1 cellular context compared by ENCODE assay signal in genomic region chr5:74684900-74685851, GRCh38.
TF ChIP-seq lines count a peak whose summit lies in the region.

TSS of gene HEXB (plus strand) at chr5:74685233. CDS start at chr5:74685261, 28 bp downstream.

TF ChIP-seq in HepG2, 621 proteins besides CTCF, POLR2A, EP300 and RAD21 (continued from another document and continues in another):
- TF ChIP-seq, protein P1, sequence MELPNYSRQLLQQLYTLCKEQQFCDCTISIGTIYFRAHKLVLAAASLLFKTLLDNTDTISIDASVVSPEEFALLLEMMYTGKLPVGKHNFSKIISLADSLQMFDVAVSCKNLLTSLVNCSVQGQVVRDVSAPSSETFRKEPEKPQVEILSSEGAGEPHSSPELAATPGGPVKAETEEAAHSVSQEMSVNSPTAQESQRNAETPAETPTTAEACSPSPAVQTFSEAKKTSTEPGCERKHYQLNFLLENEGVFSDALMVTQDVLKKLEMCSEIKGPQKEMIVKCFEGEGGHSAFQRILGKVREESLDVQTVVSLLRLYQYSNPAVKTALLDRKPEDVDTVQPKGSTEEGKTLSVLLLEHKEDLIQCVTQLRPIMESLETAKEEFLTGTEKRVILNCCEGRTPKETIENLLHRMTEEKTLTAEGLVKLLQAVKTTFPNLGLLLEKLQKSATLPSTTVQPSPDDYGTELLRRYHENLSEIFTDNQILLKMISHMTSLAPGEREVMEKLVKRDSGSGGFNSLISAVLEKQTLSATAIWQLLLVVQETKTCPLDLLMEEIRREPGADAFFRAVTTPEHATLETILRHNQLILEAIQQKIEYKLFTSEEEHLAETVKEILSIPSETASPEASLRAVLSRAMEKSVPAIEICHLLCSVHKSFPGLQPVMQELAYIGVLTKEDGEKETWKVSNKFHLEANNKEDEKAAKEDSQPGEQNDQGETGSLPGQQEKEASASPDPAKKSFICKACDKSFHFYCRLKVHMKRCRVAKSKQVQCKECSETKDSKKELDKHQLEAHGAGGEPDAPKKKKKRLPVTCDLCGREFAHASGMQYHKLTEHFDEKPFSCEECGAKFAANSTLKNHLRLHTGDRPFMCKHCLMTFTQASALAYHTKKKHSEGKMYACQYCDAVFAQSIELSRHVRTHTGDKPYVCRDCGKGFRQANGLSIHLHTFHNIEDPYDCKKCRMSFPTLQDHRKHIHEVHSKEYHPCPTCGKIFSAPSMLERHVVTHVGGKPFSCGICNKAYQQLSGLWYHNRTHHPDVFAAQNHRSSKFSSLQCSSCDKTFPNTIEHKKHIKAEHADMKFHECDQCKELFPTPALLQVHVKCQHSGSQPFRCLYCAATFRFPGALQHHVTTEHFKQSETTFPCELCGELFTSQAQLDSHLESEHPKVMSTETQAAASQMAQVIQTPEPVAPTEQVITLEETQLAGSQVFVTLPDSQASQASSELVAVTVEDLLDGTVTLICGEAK (IDR thresholded peaks at IDR 0.05), result no peak
- TF ChIP-seq, protein P1 (CRISPR knock-in tag; IDR thresholded peaks at IDR 0.05), result peak; percentile 49
- TF ChIP-seq THAP7 (CRISPR knock-in tag; IDR thresholded peaks at IDR 0.05), result no peak
- no peak for TF ChIP-seq ZNF75D (CRISPR knock-in tag; IDR thresholded peaks at IDR 0.05; ENCODE audit: borderline replicate concordance)
- no peak for TF ChIP-seq MLLT10 (CRISPR knock-in tag; IDR thresholded peaks at IDR 0.05)
- TF ChIP-seq ZNF460 (CRISPR knock-in tag; IDR thresholded peaks at IDR 0.05; ENCODE audit: borderline replicate concordance), result peak; percentile 85
- TF ChIP-seq ZNF33A (CRISPR knock-in tag; IDR thresholded peaks at IDR 0.05; ENCODE audit: borderline replicate concordance), result 0 out of 2 replicates have a peak, but pooled peaks have one; percentile 24
- no peak for TF ChIP-seq ZNF282 (IDR thresholded peaks at IDR 0.05; ENCODE audit: partially characterized antibody)
- TF ChIP-seq ZNF598 (CRISPR knock-in tag; IDR thresholded peaks at IDR 0.05; ENCODE audit: borderline replicate concordance), result 0 out of 2 replicates have a peak, but pooled peaks have one; percentile 14
- TF ChIP-seq ZNF839 (CRISPR knock-in tag; IDR thresholded peaks at IDR 0.05; ENCODE audit: borderline replicate concordance), result 0 out of 2 replicates have a peak, but pooled peaks have one; percentile 67
- TF ChIP-seq SRSF1 (optimal IDR thresholded peaks at IDR 0.05; ENCODE audit: low read depth, low read length), result no peak
- TF ChIP-seq ZNF484 (CRISPR knock-in tag; IDR thresholded peaks at IDR 0.05; ENCODE audit: borderline replicate concordance, low read depth), result no peak
- TF ChIP-seq PRDM4 (CRISPR knock-in tag; IDR thresholded peaks at IDR 0.05; ENCODE audit: borderline replicate concordance), result no peak
- TF ChIP-seq GLMP (CRISPR knock-in tag; IDR thresholded peaks at IDR 0.05; ENCODE audit: borderline replicate concordance), result no peak
- peak; percentile 81; the same call in 1 of the 2 replicates for TF ChIP-seq KLF12 (CRISPR knock-in tag; IDR thresholded peaks at IDR 0.05; ENCODE audit: borderline replicate concordance)
- TF ChIP-seq ERF (CRISPR knock-in tag; IDR thresholded peaks at IDR 0.05), result peak; percentile 78
- peak; percentile 38; the same call in 1 of the 2 replicates for TF ChIP-seq BCL6 (CRISPR knock-in tag; IDR thresholded peaks at IDR 0.05)
- no peak for TF ChIP-seq KLF13 (CRISPR knock-in tag; IDR thresholded peaks at IDR 0.05)
- TF ChIP-seq KIAA2018 (CRISPR knock-in tag; IDR thresholded peaks at IDR 0.05; ENCODE audit: borderline replicate concordance), result no peak
- TF ChIP-seq, protein P2, sequence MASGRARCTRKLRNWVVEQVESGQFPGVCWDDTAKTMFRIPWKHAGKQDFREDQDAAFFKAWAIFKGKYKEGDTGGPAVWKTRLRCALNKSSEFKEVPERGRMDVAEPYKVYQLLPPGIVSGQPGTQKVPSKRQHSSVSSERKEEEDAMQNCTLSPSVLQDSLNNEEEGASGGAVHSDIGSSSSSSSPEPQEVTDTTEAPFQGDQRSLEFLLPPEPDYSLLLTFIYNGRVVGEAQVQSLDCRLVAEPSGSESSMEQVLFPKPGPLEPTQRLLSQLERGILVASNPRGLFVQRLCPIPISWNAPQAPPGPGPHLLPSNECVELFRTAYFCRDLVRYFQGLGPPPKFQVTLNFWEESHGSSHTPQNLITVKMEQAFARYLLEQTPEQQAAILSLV (CRISPR knock-in tag; IDR thresholded peaks at IDR 0.05; ENCODE audit: borderline replicate concordance), result peak; percentile 71; the same call in 1 of the 2 replicates
- peak; percentile 89; the same call in 1 of the 2 replicates for TF ChIP-seq ZNF430 (CRISPR knock-in tag; IDR thresholded peaks at IDR 0.05)
- peak; percentile 66; the same call in 1 of the 2 replicates for TF ChIP-seq PHF21A (CRISPR knock-in tag; IDR thresholded peaks at IDR 0.05)
- TF ChIP-seq NCOA1 (CRISPR knock-in tag; IDR thresholded peaks at IDR 0.05), result no peak
- 0 out of 2 replicates have a peak, but pooled peaks have one; percentile 17 for TF ChIP-seq ZNF264 (CRISPR knock-in tag; IDR thresholded peaks at IDR 0.05)
- TF ChIP-seq XRCC5 (optimal IDR thresholded peaks at IDR 0.05; ENCODE audit: low read length), result peak; percentile 49
- TF ChIP-seq NFIC (IDR thresholded peaks at IDR 0.05; ENCODE audit: low read length), result no peak
- TF ChIP-seq ZBTB37 (CRISPR knock-in tag; IDR thresholded peaks at IDR 0.05), result peak; percentile 87; the same call in 1 of the 2 replicates
- no peak for TF ChIP-seq MIER2 (CRISPR knock-in tag; IDR thresholded peaks at IDR 0.05)
- no peak for TF ChIP-seq MBNL3 (CRISPR knock-in tag; conservative IDR thresholded peaks at IDR 0.05)
- TF ChIP-seq ZNF652 (CRISPR knock-in tag; IDR thresholded peaks at IDR 0.05; ENCODE audit: borderline replicate concordance, low read depth), result no peak
- no peak for TF ChIP-seq IKZF4 (CRISPR knock-in tag; IDR thresholded peaks at IDR 0.05; ENCODE audit: borderline replicate concordance, low read depth, not compliant biosample characterization)
- peak in 1 of 2 experiments; percentile 71; a peak in 2 of 4 replicates for TF ChIP-seq KLF16 (CRISPR knock-in tag; IDR thresholded peaks at IDR 0.05)
- TF ChIP-seq ZNF331 (CRISPR knock-in tag; IDR thresholded peaks at IDR 0.05), result peak; percentile 73
